In the genomic region with DNA sequence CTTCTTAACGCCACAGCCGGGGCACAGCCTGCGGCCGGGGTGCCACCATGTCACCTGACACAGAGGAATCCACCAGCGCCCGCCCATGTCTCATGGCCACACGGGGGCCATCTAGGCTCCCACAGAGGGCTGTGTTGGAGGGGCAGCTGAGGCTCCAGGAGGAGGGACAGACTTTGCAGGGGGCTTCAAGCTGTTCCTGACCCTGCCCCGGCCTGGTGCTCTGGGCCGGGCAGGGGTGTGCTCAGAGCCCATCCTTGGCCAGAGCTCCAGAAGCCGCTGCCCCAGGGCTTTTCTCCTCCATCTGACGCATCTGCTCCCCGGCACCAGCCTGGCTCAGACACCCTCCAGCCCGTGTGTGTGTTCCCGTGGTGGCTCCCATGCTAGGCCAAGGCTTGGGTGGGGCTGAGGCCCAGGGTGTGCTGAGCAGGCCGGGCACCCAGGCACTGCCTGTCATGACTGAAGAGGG, we compare ENCODE assay signal across 17 cellular contexts. TPM values are rescaled to one million over a fixed set of nuclear protein-coding genes. Genes with fewer than 3 reads are reported as not detected.
DNase-seq lines count a peak whose midpoint lies in the region; ATAC-seq and TF ChIP-seq lines count a peak whose summit lies in the region.
"Had no signal": no experiment of that assay in that cellular context is flagged by ENCODE, and none has a peak within 500 bp of the region (broad histone marks: within the 10 kb centered on the region; RNA-seq: fewer than 3 reads in every experiment).

No MANE protein-coding gene starts in this region.

- H3K4me1 ChIP-seq in Karpas-422 (ENCODE audit: low read length) (no peaks in the 10 kb centered on the region), body of pancreas (no peaks in the 10 kb centered on the region), smooth muscle cell (ENCODE audit: low read depth) (no peaks in the 10 kb centered on the region)
- H3K4me1 ChIP-seq: colonic mucosa, tibial nerve had no signal

- H3K9me3 ChIP-seq in Karpas-422 (ENCODE audit: low read length) = no peaks in the 10 kb centered on the region
- H3K9me3 ChIP-seq in body of pancreas = no peaks in the 10 kb centered on the region
- H3K9me3 ChIP-seq in smooth muscle cell (replicated peaks; ENCODE audit: low read depth) = no peaks in the 10 kb centered on the region
- H3K9me3 ChIP-seq: colonic mucosa, neutrophil, tibial nerve had no signal

- 70 to 79% methylated on average over 4 to 15 of the region's 15 CpGs for WGBS in body of pancreas, 2 donors
- 78% methylated on average over 15 of the region's 15 CpGs for WGBS in smooth muscle cell (ENCODE audit: low lambda C conversion rate)

- peak; percentile 24 for ATAC-seq in body of pancreas
- no peak for ATAC-seq in HG03460 (IDR thresholded peaks at IDR 0.05; ENCODE audit: unreplicated experiment)
- ATAC-seq: stimulated activated memory B cell treated with anti-CD40 and anti-IgM and Interleukin-4, amounts not matched to agents 10 μg/mL and 1 μg/mL and 100 μg/mL, for 72 hours had no signal

- H3K4me3 ChIP-seq in Karpas-422 (ENCODE audit: low read length) (no peak overlapping the region), body of pancreas (no peak overlapping the region), smooth muscle cell (no peak overlapping the region)
- H3K4me3 ChIP-seq: colonic mucosa, tibial nerve had no signal

- TF ChIP-seq CTCF in body of pancreas (IDR thresholded peaks at IDR 0.05) (peak in 1 of 7 experiments; percentile 12), nephron progenitor cell (IDR thresholded peaks at IDR 0.05) (peak; percentile 10), smooth muscle cell (IDR thresholded peaks at IDR 0.05; ENCODE audit: borderline replicate concordance, insufficient read depth, poor library complexity, severe bottlenecking) (no peak)

- H3F3A ChIP-seq in smooth muscle cell (ENCODE audit: low read depth) = no peaks in the 10 kb centered on the region

- intact Hi-C loops in body of pancreas (cut with DNase I) = no loop called here

- no peak overlapping the region for H3K4me3 Mint-ChIP-seq in nephron progenitor cell
- H3K4me3 Mint-ChIP-seq: CD4-positive, CD25-positive, alpha-beta regulatory T cell; IgD-negative memory B cell; stimulated activated memory B cell treated with anti-CD40 and anti-IgM and Interleukin-4, amounts not matched to agents 10 μg/mL and 1 μg/mL and 100 μg/mL, for 72 hours had no signal

- H4K20me1 ChIP-seq in Karpas-422 (ENCODE audit: insufficient read depth, low read depth, low read length) (no peaks in the 10 kb centered on the region; the same call in 1 of the 2 replicates), smooth muscle cell (ENCODE audit: low read depth) (no peaks in the 10 kb centered on the region)

- DNase-seq in DMS 273 (lab: John Stamatoyannopoulos, UW; ENCODE audit: unreplicated experiment) = peak; percentile 50
- DNase-seq in DMS 273 treated with DMSO at 0.1 percent for 48 hours (lab: John Stamatoyannopoulos, UW) = no peak
- DNase-seq in Karpas-422 = peak; percentile 56
- peak in 1 of 4 donors; percentile 33 for DNase-seq in body of pancreas
- peak; percentile 54 for DNase-seq in nephron progenitor cell
- no peak for DNase-seq in NCI-H526 treated with DMSO at 0.1 percent for 48 hours (lab: John Stamatoyannopoulos, UW)
- no peak for DNase-seq in smooth muscle cell (lab: John Stamatoyannopoulos, UW; ENCODE audit: unreplicated experiment)
- DNase-seq: activated effector memory CD4-positive, alpha-beta T cell treated with anti-CD3 and anti-CD28 coated beads, Interleukin-2, amount 50 U/mL, for 16 hours; anterior cingulate cortex; CD4-positive, CD25-positive, alpha-beta regulatory T cell; colonic mucosa had no signal

- H3K27ac ChIP-seq in Karpas-422 (ENCODE audit: low read length) = no peak overlapping the region
- H3K27ac ChIP-seq in body of pancreas = no peak overlapping the region
- no peak overlapping the region for H3K27ac ChIP-seq in smooth muscle cell (ENCODE audit: low read depth)
- H3K27ac ChIP-seq: 22Rv1, colonic mucosa, neutrophil, tibial nerve had no signal

- no peaks in the 10 kb centered on the region for H3K36me3 Mint-ChIP-seq in nephron progenitor cell (ENCODE audit: low read depth)
- H3K36me3 Mint-ChIP-seq: CD4-positive, CD25-positive, alpha-beta regulatory T cell; IgD-negative memory B cell; stimulated activated memory B cell treated with anti-CD40 and anti-IgM and Interleukin-4, amounts not matched to agents 10 μg/mL and 1 μg/mL and 100 μg/mL, for 72 hours had no signal

- H3K36me3 ChIP-seq in Karpas-422 (ENCODE audit: insufficient read depth, low read length) = no peaks in the 10 kb centered on the region
- no peaks in the 10 kb centered on the region for H3K36me3 ChIP-seq in body of pancreas (replicated peaks in 1 of 2; ENCODE audit: insufficient read depth in 1 of 2, low read depth in 2 of 2)
- no peaks in the 10 kb centered on the region for H3K36me3 ChIP-seq in smooth muscle cell (ENCODE audit: low read depth)
- H3K36me3 ChIP-seq: colonic mucosa, neutrophil, tibial nerve had no signal

- no peaks in the 10 kb centered on the region for H3K27me3 ChIP-seq in Karpas-422 (ENCODE audit: low read length)
- no peaks in the 10 kb centered on the region for H3K27me3 ChIP-seq in body of pancreas
- no peaks in the 10 kb centered on the region for H3K27me3 ChIP-seq in smooth muscle cell (ENCODE audit: low read depth)
- H3K27me3 ChIP-seq: colonic mucosa, tibial nerve had no signal

- H3K9me3 Mint-ChIP-seq in nephron progenitor cell = no peaks in the 10 kb centered on the region
- H3K9me3 Mint-ChIP-seq: IgD-negative memory B cell; stimulated activated memory B cell treated with anti-CD40 and anti-IgM and Interleukin-4, amounts not matched to agents 10 μg/mL and 1 μg/mL and 100 μg/mL, for 72 hours had no signal

- no peak overlapping the region for H3K27ac Mint-ChIP-seq in nephron progenitor cell
- H3K27ac Mint-ChIP-seq: CD4-positive, CD25-positive, alpha-beta regulatory T cell; IgD-negative memory B cell; stimulated activated memory B cell treated with anti-CD40 and anti-IgM and Interleukin-4, amounts not matched to agents 10 μg/mL and 1 μg/mL and 100 μg/mL, for 72 hours had no signal

- H3K27me3 Mint-ChIP-seq in nephron progenitor cell (ENCODE audit: low read depth, poor library complexity) = peaks cover 10% of the 10 kb centered on the region
- H3K27me3 Mint-ChIP-seq: CD4-positive, CD25-positive, alpha-beta regulatory T cell had no signal

- H3K9ac ChIP-seq in Karpas-422 (ENCODE audit: low read length) (no peak overlapping the region), smooth muscle cell (ENCODE audit: low read depth) (no peak overlapping the region)

- no peaks in the 10 kb centered on the region for H3K79me2 ChIP-seq in Karpas-422 (ENCODE audit: low read length)
- no peaks in the 10 kb centered on the region for H3K79me2 ChIP-seq in smooth muscle cell (ENCODE audit: low read depth)

- no peak for TF ChIP-seq POLR2A in body of pancreas (IDR thresholded peaks at IDR 0.05)

- H2AFZ ChIP-seq in Karpas-422 (ENCODE audit: low read length) (no peak overlapping the region), smooth muscle cell (ENCODE audit: low read depth) (no peak overlapping the region)

- H3K4me2 ChIP-seq in Karpas-422 (ENCODE audit: low read depth, low read length, poor library complexity, severe bottlenecking) = no peak overlapping the region
- no peak overlapping the region for H3K4me2 ChIP-seq in smooth muscle cell

- peaks cover 49% of the 10 kb centered on the region for H3K4me1 Mint-ChIP-seq in nephron progenitor cell

- H3K9me2 ChIP-seq in Karpas-422 (replicated peaks; ENCODE audit: insufficient read depth, low read length) = no peaks in the 10 kb centered on the region

RNA-seq across cellular contexts. Expression of a gene that starts 7.8 kb away (rescaled TPM):
- 20.8 and 48.8 TPM in 2 replicates for total RNA-seq in Karpas-422 (2014; rRNA removed; shearing (Covaris generic); ENCODE audit: low replicate concordance)
- 100 to 1,000 TPM; 102 to 203 TPM for total RNA-seq in body of pancreas
- total RNA-seq in smooth muscle cell = 61.4 and 61.6 TPM in 2 replicates
- polyA plus RNA-seq in smooth muscle cell = 97.1 and 98.4 TPM in 2 replicates

Comparison
In these comparisons a context has a peak if more than half of its experiments do, and no peak if none do; other contexts are left out.
1. DNase-seq: peak in DMS 273 (single experiment), Karpas-422 (single experiment) and nephron progenitor cell (single experiment); none in DMS 273 treated with DMSO at 0.1 percent for 48 hours (single experiment), NCI-H526 treated with DMSO at 0.1 percent for 48 hours (single experiment) and smooth muscle cell (single experiment).